7 cellular contexts compared by ENCODE assay signal in genomic region chr2:1060372-1060771, GRCh38.
"Had no signal": no experiment of that assay in that cellular context is flagged by ENCODE, and none has a peak within 500 bp of the region (broad histone marks: within the 10 kb centered on the region; RNA-seq: fewer than 3 reads in every experiment).

No MANE protein-coding gene starts in this region.

- H3K9ac ChIP-seq: KMS-11 had no signal

- H3K36me3 Mint-ChIP-seq: IgD-negative memory B cell had no signal

- H3K4me3 Mint-ChIP-seq: IgD-negative memory B cell had no signal

- FAIRE-seq: K562 had no signal

- H3K4me2 ChIP-seq: KMS-11 had no signal

- ATAC-seq: K562 had no signal

- H3K27ac ChIP-seq: HL-60, KMS-11 had no signal

- H3K4me3 ChIP-seq: K562 had no signal

- DNase-seq: IMR-90, KBM-7, KG1 had no signal

- H3K27ac Mint-ChIP-seq: IgD-negative memory B cell had no signal

- H3K4me1 Mint-ChIP-seq: IgD-negative memory B cell had no signal
